8 cellular contexts compared by ENCODE assay signal in the genomic region with DNA sequence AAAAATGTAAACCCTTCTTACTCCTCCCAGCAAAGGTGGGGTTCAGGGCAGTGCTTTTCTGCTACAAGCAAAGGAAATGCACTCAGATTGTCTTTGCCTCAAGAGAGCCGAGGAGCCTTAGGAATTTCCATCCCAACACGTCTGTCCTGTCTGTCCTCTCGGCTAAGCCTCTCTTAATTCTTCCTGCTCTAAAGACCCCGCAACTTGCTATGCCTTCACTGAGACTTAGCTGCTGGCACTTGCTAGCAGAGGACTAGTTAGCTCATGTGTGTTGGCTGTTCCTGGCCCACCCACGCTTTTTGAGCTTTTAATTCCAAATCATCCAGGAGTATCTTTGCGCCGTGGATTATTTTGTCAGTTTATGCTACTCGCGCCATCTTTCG. TPM values are rescaled to one million over a fixed set of nuclear protein-coding genes. Genes with fewer than 3 reads are reported as not detected.
DNase-seq lines count a peak whose midpoint lies in the region; ATAC-seq and TF ChIP-seq lines count a peak whose summit lies in the region.

No MANE protein-coding gene starts in this region.

- CTCF ChIA-PET in A673 (lab: Charles Lee) (interaction anchor here (0.6 to 2.1 kb wide), 3 partner anchors 57 to 386 kb away, joined by 3 to 7 read pairs (median 5); no protein-coding TSS in a partner anchor), HEK293T (lab: Yijun Ruan, JAX) (interaction anchor here (2.3 kb wide), 1 partner anchor 182 kb away, joined by 16 read pairs; no protein-coding TSS in a partner anchor)

- intact Hi-C loops in A673 (cut with micrococcal nuclease; ENCODE audit: unreplicated experiment) (loop anchor here (5.0 kb wide), 1 partner anchor 34 kb away; a partner anchor contains a TSS), lower lobe of right lung (cut with DNase I) (no loop called here)

- H3K4me3 ChIP-seq in A673 (ENCODE audit: low read depth, low read length, poor library complexity, severe bottlenecking) (peak overlapping the region; percentile 72), lower lobe of right lung (peak overlapping the region; percentile 73)

- no TSS peak for BruUV-seq in A673 (replicated peaks; lab: Mats Ljungman, UMichigan)

- H3K27ac ChIP-seq in A673 (ENCODE audit: low read depth, low read length, poor library complexity, severe bottlenecking) (peak overlapping the region; percentile 43), lower lobe of right lung (peak overlapping the region; percentile 47)

- POLR2A ChIA-PET in A673 (lab: Charles Lee; ENCODE audit: low non-redundant PET): no interaction called here
- POLR2A ChIA-PET in HEK293T (lab: Yijun Ruan, JAX): interaction anchor here (1.1 to 2.7 kb wide), 4 partner anchors 9 to 181 kb away, joined by 3 to 24 read pairs (median 6); a partner anchor contains a TSS

- H3K27me3 ChIP-seq in A673 (replicated peaks; ENCODE audit: insufficient read depth, low read depth, low read length, poor library complexity) (no peaks in the 10 kb centered on the region), lower lobe of right lung (ENCODE audit: low read depth) (peaks cover 5% of the 10 kb centered on the region)

- DNase-seq in A673 (ENCODE audit: low spot score) (peak; percentile 28), HEK293T (ENCODE audit: extremely low spot score) (peak; percentile 32), amniotic epithelial cell (ENCODE audit: low read depth) (peak; percentile 11), lower lobe of right lung (no peak), NCI-H2196 treated with DMSO at 0.1 percent for 48 hours (lab: John Stamatoyannopoulos, UW; ENCODE audit: unreplicated experiment) (no peak), NOMO-1 treated with dmso at 0.1 percent for 144 hours (lab: John Stamatoyannopoulos, UW; ENCODE audit: unreplicated experiment) (no peak), COLO668 (lab: John Stamatoyannopoulos, UW; ENCODE audit: unreplicated experiment) (no peak)

- ATAC-seq in lower lobe of right lung (no peak), GM18511 (IDR thresholded peaks at IDR 0.05; ENCODE audit: unreplicated experiment) (no peak)

- peaks cover 26% of the 10 kb centered on the region for H3K4me1 ChIP-seq in A673 (ENCODE audit: insufficient read depth, low read length, poor library complexity, severe bottlenecking)
- peaks cover 50% of the 10 kb centered on the region for H3K4me1 ChIP-seq in lower lobe of right lung

- peaks cover 41% of the 10 kb centered on the region for H3K36me3 ChIP-seq in A673 (ENCODE audit: insufficient read depth, low read length, poor library complexity, severe bottlenecking)
- H3K36me3 ChIP-seq in lower lobe of right lung: peaks cover 47% of the 10 kb centered on the region

- H3K9me3 ChIP-seq in A673 (ENCODE audit: low read depth, low read length, poor library complexity, severe bottlenecking) (no peaks in the 10 kb centered on the region), lower lobe of right lung (no peaks in the 10 kb centered on the region)

- no peak for TF ChIP-seq CTCF in A673 (conservative IDR thresholded peaks at IDR 0.05; ENCODE audit: low read depth, low read length)
- TF ChIP-seq CTCF in lower lobe of right lung (IDR thresholded peaks at IDR 0.05): no peak

TF ChIP-seq in HEK293T, 16 proteins besides CTCF, POLR2A, EP300 and RAD21:
- TF ChIP-seq HDGF (IDR thresholded peaks at IDR 0.05; ENCODE audit: borderline replicate concordance) (no peak), SP1 (IDR thresholded peaks at IDR 0.05) (no peak), FOXM1 (IDR thresholded peaks at IDR 0.05; ENCODE audit: borderline replicate concordance) (no peak), NFRKB (IDR thresholded peaks at IDR 0.05) (no peak), TARDBP (IDR thresholded peaks at IDR 0.05) (no peak), ZNF384 (IDR thresholded peaks at IDR 0.05) (no peak), ARNT (IDR thresholded peaks at IDR 0.05) (no peak), CTBP1 (IDR thresholded peaks at IDR 0.05; ENCODE audit: borderline replicate concordance) (no peak), ELF4 (IDR thresholded peaks at IDR 0.05) (no peak), L3MBTL2 (conservative IDR thresholded peaks at IDR 0.05) (no peak), FOXA1 (IDR thresholded peaks at IDR 0.05) (no peak), SUZ12 (IDR thresholded peaks at IDR 0.05) (no peak), FOXK2 (IDR thresholded peaks at IDR 0.05) (no peak)
- TF ChIP-seq, protein P1, sequence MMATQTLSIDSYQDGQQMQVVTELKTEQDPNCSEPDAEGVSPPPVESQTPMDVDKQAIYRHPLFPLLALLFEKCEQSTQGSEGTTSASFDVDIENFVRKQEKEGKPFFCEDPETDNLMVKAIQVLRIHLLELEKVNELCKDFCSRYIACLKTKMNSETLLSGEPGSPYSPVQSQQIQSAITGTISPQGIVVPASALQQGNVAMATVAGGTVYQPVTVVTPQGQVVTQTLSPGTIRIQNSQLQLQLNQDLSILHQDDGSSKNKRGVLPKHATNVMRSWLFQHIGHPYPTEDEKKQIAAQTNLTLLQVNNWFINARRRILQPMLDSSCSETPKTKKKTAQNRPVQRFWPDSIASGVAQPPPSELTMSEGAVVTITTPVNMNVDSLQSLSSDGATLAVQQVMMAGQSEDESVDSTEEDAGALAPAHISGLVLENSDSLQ (IDR thresholded peaks at IDR 0.05): no peak

RNA-seq across cellular contexts. Expression of a gene that starts 0.5 kb away (rescaled TPM):
- 94.7 and 98.2 TPM in 2 replicates for total RNA-seq in A673 (2021)
- total RNA-seq in lower lobe of right lung: 17.4 TPM

RNA-seq across cellular contexts. Expression of a gene that starts 7.8 kb away (rescaled TPM):
- total RNA-seq in A673 (2021) (not detected in 2 replicates), lower lobe of right lung (not detected)

RNA-seq across cellular contexts. Expression of a gene that starts 34.5 kb away (rescaled TPM):
- total RNA-seq in A673 (2021) (109 and 114 TPM in 2 replicates), lower lobe of right lung (113 TPM)

RNA-seq across cellular contexts. Expression of a gene that starts 59.9 kb away (rescaled TPM):
- total RNA-seq in A673 (2021) (0.86 and 2.8 TPM in 2 replicates), lower lobe of right lung (3.7 TPM)

Comparison
In these comparisons a context has a peak if more than half of its experiments do, and no peak if none do; other contexts are left out.
1. DNase-seq: peak in A673 (single experiment), HEK293T (single experiment) and amniotic epithelial cell (single experiment); none in lower lobe of right lung (single experiment), NCI-H2196 treated with DMSO at 0.1 percent for 48 hours (single experiment), NOMO-1 treated with dmso at 0.1 percent for 144 hours (single experiment) and COLO668 (single experiment).